33 cellular contexts compared by ENCODE assay signal in the genomic region with DNA sequence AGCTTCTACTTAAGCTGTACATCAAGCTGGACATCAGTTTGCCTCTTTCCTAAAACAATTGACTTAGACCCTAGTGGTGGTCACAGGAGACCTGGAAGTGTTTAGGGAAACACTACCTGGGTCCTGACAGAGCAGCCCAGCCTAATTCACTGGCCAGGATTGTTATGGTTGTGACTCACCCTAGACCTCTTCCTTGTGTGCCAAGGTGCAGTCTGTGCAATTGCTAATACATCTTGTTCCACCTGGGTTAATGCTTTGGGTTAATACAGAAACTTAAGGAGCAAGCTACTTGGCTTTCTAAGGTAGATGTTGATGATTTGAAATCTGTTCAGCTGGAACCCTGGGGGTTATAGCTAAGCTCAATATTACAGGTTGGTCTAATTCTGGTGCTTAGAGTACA. TPM values are rescaled to one million over a fixed set of nuclear protein-coding genes. Genes with fewer than 3 reads are reported as not detected.
"Had no signal": no experiment of that assay in that cellular context is flagged by ENCODE, and none has a peak within 500 bp of the region (broad histone marks: within the 10 kb centered on the region; RNA-seq: fewer than 3 reads in every experiment).

No MANE protein-coding gene starts in this region.

- DNase-seq: activated B cell treated with CpG ODN at 0.5 μM for 24 hours; activated CD4-positive, alpha-beta T cell treated with anti-CD3 and anti-CD28 coated beads for 48 hours; activated CD4-positive, alpha-beta T cell treated with anti-CD3 and anti-CD28 coated beads, Interleukin-2, amount 50 U/mL, for 1 hour; activated CD4-positive, alpha-beta T cell treated with anti-CD3 and anti-CD28 coated beads, Interleukin-2, amount 50 U/mL, for 48 hours; activated CD8-positive, alpha-beta memory T cell treated with anti-CD3 and anti-CD28 coated beads for 24 hours; activated CD8-positive, alpha-beta T cell treated with anti-CD3 and anti-CD28 coated beads for 36 hours; activated effector memory CD4-positive, alpha-beta T cell treated with anti-CD3 and anti-CD28 coated beads, Interleukin-2, amount 50 U/mL, for 16 hours; activated naive CD4-positive, alpha-beta T cell treated with anti-CD3 and anti-CD28 coated beads for 36 hours; activated naive CD8-positive, alpha-beta T cell treated with anti-CD3 and anti-CD28 coated beads for 36 hours; activated naive CD8-positive, alpha-beta T cell treated with anti-CD3 and anti-CD28 coated beads, Interleukin-2, amount 50 U/mL, for 24 hours; activated T-cell treated with anti-CD3 and anti-CD28 coated beads, Interleukin-2, amount 50 U/mL, for 1 hour; activated T-cell treated with anti-CD3 and anti-CD28 coated beads, Interleukin-2, amount 50 U/mL, for 48 hours; adrenal gland; amygdala; aorta; body of pancreas; dorsolateral prefrontal cortex; effector memory CD4-positive, alpha-beta T cell; endodermal cell; erythroblast; esophagus squamous epithelium; head of caudate nucleus; T-helper 1 cell; T-helper 17 cell; T1000; WERI-Rb-1 had no signal

- H3K36me3 ChIP-seq: adrenal gland, esophagus squamous epithelium, WERI-Rb-1 had no signal

- H3K27me3 ChIP-seq: adrenal gland, body of pancreas had no signal

- H3K4me3 ChIP-seq: adrenal gland, body of pancreas, coronary artery, dorsolateral prefrontal cortex, esophagus squamous epithelium had no signal

- H3K4me1 ChIP-seq: adrenal gland, body of pancreas, esophagus squamous epithelium had no signal

- H3K27ac ChIP-seq: adrenal gland, body of pancreas, coronary artery, dorsolateral prefrontal cortex, esophagus squamous epithelium, WERI-Rb-1 had no signal

- H3K9me3 ChIP-seq: adrenal gland, body of pancreas, esophagus squamous epithelium had no signal

- ATAC-seq: activated CD4-positive, CD25-positive, alpha-beta regulatory T cell treated with anti-CD3 and anti-CD28 coated beads, Interleukin-2, amount 50 U/mL, for 24 hours; activated CD8-positive, alpha-beta T cell treated with anti-CD3 and anti-CD28 coated beads for 36 hours; activated naive CD8-positive, alpha-beta T cell treated with anti-CD3 and anti-CD28 coated beads, Interleukin-2, amount 50 U/mL, for 24 hours; body of pancreas; T-helper 17 cell had no signal

RNA-seq across cellular contexts. Expression of a gene that starts 48.7 kb away (rescaled TPM):
- total RNA-seq: activated B cell treated with CpG ODN at 0.5 μM for 24 hours; activated CD8-positive, alpha-beta T cell treated with anti-CD3 and anti-CD28 coated beads for 36 hours; activated naive CD4-positive, alpha-beta T cell treated with anti-CD3 and anti-CD28 coated beads for 36 hours; activated naive CD8-positive, alpha-beta T cell treated with anti-CD3 and anti-CD28 coated beads for 36 hours; activated T-helper 1 cell treated with anti-CD3 and anti-CD28 coated beads, Interleukin-12 subunit alpha, Interleukin-12 subunit beta, Interleukin-2, Interleukin-4 antibody, amounts not matched to agents 30 ng/mL and 10 ng/mL and 1 ng/mL, durations not matched to agents 14 hours and 24 hours and 36 hours; activated T-helper 2 cell treated with anti-CD3 and anti-CD28 coated beads, Interferon-gamma antibody, Interleukin-2, Interleukin-4, amounts not matched to agents 10 μg/mL and 5 μg/mL and 100 μg/mL, durations not matched to agents 14 hours and 24 hours and 36 hours; endodermal cell; fibroblast of lung; fibroblast of villous mesenchyme; frontal cortex had no signal
- polyA plus RNA-seq: aorta, fibroblast of lung had no signal
